8 cellular contexts compared by ENCODE assay signal in the genomic region with DNA sequence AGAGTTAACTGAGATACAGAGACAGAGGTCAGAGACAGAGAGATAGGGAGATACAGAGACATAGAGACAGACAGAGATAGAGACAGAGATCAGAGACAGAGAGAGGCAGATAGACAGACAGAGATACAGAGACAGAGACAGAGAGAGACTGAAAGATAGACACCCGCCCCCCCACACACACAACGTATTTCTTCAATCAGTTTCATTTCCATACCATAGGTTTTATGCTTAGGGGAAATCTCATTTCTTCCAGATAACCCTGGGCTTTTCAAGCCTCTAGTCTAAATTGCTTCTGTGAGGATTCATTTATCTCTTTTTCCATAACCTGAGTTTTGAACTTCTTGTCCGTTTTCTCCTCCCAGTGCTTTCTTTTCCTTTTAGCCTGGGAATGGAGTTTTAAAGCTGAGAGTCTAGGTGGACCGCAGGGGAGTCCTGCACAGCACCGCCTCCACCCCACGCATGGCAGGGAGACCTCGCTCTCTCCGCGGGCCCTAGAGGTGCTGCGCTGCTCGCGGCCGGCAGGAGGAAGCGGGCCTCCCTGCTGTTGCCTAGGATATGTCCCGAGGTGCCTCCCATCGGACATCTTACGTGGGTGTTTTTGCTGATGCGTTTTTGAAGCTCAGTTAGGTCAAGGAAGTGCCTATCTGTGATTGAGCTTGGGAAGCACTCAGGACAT.
DNase-seq lines count a peak whose midpoint lies in the region; ATAC-seq and TF ChIP-seq lines count a peak whose summit lies in the region.

No MANE protein-coding gene starts in this region.

- peaks cover 7% of the 10 kb centered on the region for H3K4me1 ChIP-seq in body of pancreas

- no peaks in the 10 kb centered on the region for H3K36me3 ChIP-seq in body of pancreas (replicated peaks in 1 of 2; ENCODE audit: insufficient read depth in 1 of 2, low read depth in 2 of 2)

- no peak overlapping the region for H3K4me3 ChIP-seq in body of pancreas

- ATAC-seq in GM19397 (IDR thresholded peaks at IDR 0.05; ENCODE audit: unreplicated experiment) (peak; percentile 65), HG03460 (IDR thresholded peaks at IDR 0.05; ENCODE audit: unreplicated experiment) (peak; percentile 45), SK-N-SH treated with all-trans-retinoic acid at 6 μM for 48 hours (peak; percentile 99), body of pancreas (peak; percentile 85)

- peaks cover 0 to 9% of the 10 kb centered on the region in 2 donors for H3K27me3 ChIP-seq in body of pancreas

- DNase-seq in DMS 273 (lab: John Stamatoyannopoulos, UW; ENCODE audit: unreplicated experiment) (peak; percentile 89), body of pancreas (peak; percentile 41 to 58 (median 55)), islet precursor cell (peak; percentile 86), cerebellar nuclear complex (lab: John Stamatoyannopoulos, UW) (no peak)
- DNase-seq in stimulated activated CD4-positive, alpha-beta T cell treated with anti-CD3 and anti-CD28 coated beads, Interleukin-2, amount 100 ng/mL, for 24 hours = peak; percentile 40 to 50

- 8 to 12% methylated on average over 13 to 18 of the region's 18 CpGs for WGBS in body of pancreas, 2 donors

- TF ChIP-seq CTCF in body of pancreas (IDR thresholded peaks at IDR 0.05) = peak in 2 of 7 experiments; percentile 20 to 32

- TF ChIP-seq POLR2A in body of pancreas (IDR thresholded peaks at IDR 0.05) = no peak

- intact Hi-C loops in body of pancreas (cut with DNase I) = no loop called here

- no peaks in the 10 kb centered on the region for H3K9me3 ChIP-seq in body of pancreas

- no peak overlapping the region for H3K27ac ChIP-seq in body of pancreas

TF ChIP-seq in SK-N-SH treated with all-trans-retinoic acid at 6 μM for 48 hours, 23 proteins besides CTCF, POLR2A, EP300 and RAD21:
- TF ChIP-seq PPARA (CRISPR knock-in tag; IDR thresholded peaks at IDR 0.05; ENCODE audit: borderline replicate concordance) (no peak), TSHZ2 (CRISPR knock-in tag; IDR thresholded peaks at IDR 0.05) (no peak), BACH2 (CRISPR knock-in tag; IDR thresholded peaks at IDR 0.05; ENCODE audit: borderline replicate concordance) (no peak), CSRNP3 (CRISPR knock-in tag; IDR thresholded peaks at IDR 0.05) (no peak), ZFP30 (CRISPR knock-in tag; IDR thresholded peaks at IDR 0.05) (no peak), ZNF565 (CRISPR knock-in tag; conservative IDR thresholded peaks at IDR 0.05; ENCODE audit: low read depth) (no peak), CSDC2 (CRISPR knock-in tag; IDR thresholded peaks at IDR 0.05) (no peak), ARNTL (CRISPR knock-in tag; IDR thresholded peaks at IDR 0.05; ENCODE audit: borderline replicate concordance, low read depth) (no peak), PATZ1 (CRISPR knock-in tag; IDR thresholded peaks at IDR 0.05; ENCODE audit: borderline replicate concordance) (no peak), RARB (CRISPR knock-in tag; IDR thresholded peaks at IDR 0.05) (no peak)

Comparison
In these comparisons a context has a peak if more than half of its experiments do, and no peak if none do; other contexts are left out.
1. DNase-seq: peak in DMS 273 (single experiment), body of pancreas (4 of 4), islet precursor cell (single experiment) and stimulated activated CD4-positive, alpha-beta T cell treated with anti-CD3 and anti-CD28 coated beads, Interleukin-2, amount 100 ng/mL, for 24 hours (2 of 2); none in cerebellar nuclear complex (0 of 2).
2. ATAC-seq: peak in every context shown above with its lines; median percentile 99 in SK-N-SH treated with all-trans-retinoic acid at 6 μM for 48 hours; 85 in body of pancreas; 65 in GM19397; 45 in HG03460.